In genomic region chr12:132954471-132955048, GRCh38 we compare ENCODE assay signal across 8 cellular contexts. TPM values are rescaled to one million over a fixed set of nuclear protein-coding genes. Genes with fewer than 3 reads are reported as not detected.
A peak's percentile ranks its signal among the peaks of the same experiment; 100 is the strongest.
DNase-seq lines count a peak whose midpoint lies in the region; TF ChIP-seq lines count a peak whose summit lies in the region.
"Had no signal": no experiment of that assay in that cellular context is flagged by ENCODE, and none has a peak within 500 bp of the region (broad histone marks: within the 10 kb centered on the region; RNA-seq: fewer than 3 reads in every experiment).

No MANE protein-coding gene starts in this region.

- peaks cover 33% of the 10 kb centered on the region for H3K9me3 Mint-ChIP-seq in HFFc6

- peak overlapping the region; percentile 95 for H3K4me3 Mint-ChIP-seq in HFFc6

- TF ChIP-seq CTCF in HFFc6 (IDR thresholded peaks at IDR 0.05), result no peak
- no peak for TF ChIP-seq CTCF in VCaP (conservative IDR thresholded peaks at IDR 0.05)
- TF ChIP-seq CTCF in foreskin fibroblast (IDR thresholded peaks at IDR 0.05; ENCODE audit: low read depth, low read length), result no peak

- peaks cover 43% of the 10 kb centered on the region for H3K36me3 Mint-ChIP-seq in HFFc6 (ENCODE audit: low read depth)

- peaks cover 23% of the 10 kb centered on the region for H3K27me3 Mint-ChIP-seq in HFFc6 (ENCODE audit: insufficient read depth)

- peak overlapping the region; percentile 82 to 95 for H3K4me3 ChIP-seq in foreskin fibroblast (ENCODE audit: low read depth in 1 of 2, low read length in 2 of 2)
- H3K4me3 ChIP-seq in skin epidermis, result peak overlapping the region in 5 of 7 experiments; percentile 80 to 97 (median 86)

- no peak for DNase-seq in HFFc6
- DNase-seq in foreskin fibroblast, result no peak
- DNase-seq in cortex of kidney (lab: John Stamatoyannopoulos, UW), result no peak
- no peak for DNase-seq in H4 (ENCODE audit: low spot score)
- DNase-seq in NCI-H2227 treated with DMSO at 0.1 percent for 48 hours (lab: John Stamatoyannopoulos, UW), result no peak
- DNase-seq: NCI-H1694 had no signal

- H3K27ac Mint-ChIP-seq in HFFc6, result peak overlapping the region; percentile 91

- H3K27ac ChIP-seq in VCaP, result peak overlapping the region; percentile 94
- H3K27ac ChIP-seq in skin epidermis, result peak overlapping the region in 17 of 21 experiments; percentile 86 to 99 (median 96)

- H3K4me1 Mint-ChIP-seq in HFFc6 (ENCODE audit: low read depth), result peaks cover 17% of the 10 kb centered on the region

RNA-seq across cellular contexts. Expression of gene ZNF605, which starts 1.5 kb away (rescaled TPM):
- total RNA-seq in HFFc6 (2021; fragmentation: NEBNext Ultra II Directional; extraction: Animal tissue kit (Norgen Biotek cat#: 25700)), result 10 to 100 TPM in 1 of 6 experiments, 1 to 10 TPM in 5; 6.2 to 11.8 (median 7.6) TPM
- total RNA-seq in H4 (2014; rRNA removed; shearing (Covaris generic)), result 1.3 and 4.2 TPM in 2 replicates

RNA-seq across cellular contexts. Expression of gene ZNF26, which starts 31.6 kb away (rescaled TPM):
- total RNA-seq in HFFc6 (2021; fragmentation: NEBNext Ultra II Directional; extraction: Animal tissue kit (Norgen Biotek cat#: 25700)), result 1 to 10 TPM; 5.9 to 6.6 (median 6.1) TPM
- total RNA-seq in H4 (2014; rRNA removed; shearing (Covaris generic)), result 4.1 TPM in 2 replicates
